8 cellular contexts compared by ENCODE assay signal in the genomic region with DNA sequence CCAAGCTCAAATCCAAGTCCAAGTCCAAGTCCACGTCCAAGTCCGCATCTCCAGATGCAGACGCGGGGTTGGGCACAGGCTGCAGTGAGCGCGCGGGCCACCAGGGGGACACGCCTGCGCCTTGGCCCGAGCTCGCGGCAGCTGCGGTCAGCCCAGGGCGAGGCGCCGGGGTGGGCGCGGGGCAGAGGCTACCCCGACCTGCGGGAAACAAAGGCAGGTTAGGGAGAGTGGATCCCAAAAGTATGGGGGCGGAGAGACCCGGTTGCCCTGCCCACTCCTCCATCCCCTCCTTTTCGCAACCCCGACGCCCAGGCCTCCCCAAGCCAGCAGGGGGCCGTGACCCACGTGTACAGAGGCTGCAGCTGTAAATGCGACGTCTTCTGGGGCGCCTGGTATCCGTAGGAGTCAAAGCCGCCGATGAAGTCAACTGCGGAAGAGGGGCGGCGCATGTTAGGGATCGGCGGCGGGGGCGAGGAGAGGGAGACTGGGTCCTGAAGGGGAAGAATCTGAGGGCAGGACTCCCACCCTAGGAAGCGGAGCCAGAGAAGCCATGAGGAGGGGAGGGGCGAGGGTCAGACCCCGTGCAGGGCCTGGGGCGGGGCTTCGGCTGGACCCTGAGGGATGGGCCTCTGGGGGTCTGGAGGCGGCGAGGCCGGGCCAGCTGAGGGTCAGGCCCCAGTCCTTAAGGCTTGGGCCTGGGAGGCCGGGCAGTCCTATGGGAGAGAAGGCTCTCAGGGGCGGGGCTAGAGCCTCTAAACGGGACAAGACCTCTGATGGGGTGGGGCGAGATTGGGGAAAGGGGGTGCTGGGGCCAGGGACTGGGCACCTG. TPM values are rescaled to one million over a fixed set of nuclear protein-coding genes. Genes with fewer than 3 reads are reported as not detected.
DNase-seq lines count a peak whose midpoint lies in the region; ATAC-seq and TF ChIP-seq lines count a peak whose summit lies in the region.

No MANE protein-coding gene starts in this region.

- no peak overlapping the region for H3K4me3 ChIP-seq in GM12865 (ENCODE audit: low read depth, low read length)
- peak overlapping the region in 1 of 2 donors; percentile 4 for H3K4me3 ChIP-seq in tibial artery

- no peaks in the 10 kb centered on the region for H3K9me3 ChIP-seq in tibial artery

- peaks cover 0 to 14% (median 10%) of the 10 kb centered on the region in 4 donors for H3K4me1 ChIP-seq in tibial artery

- no peak overlapping the region for H3K27ac ChIP-seq in tibial artery

- DNase-seq in GM12865 (ENCODE audit: low read depth): peak; percentile 58
- peak; percentile 69 for DNase-seq in NCI-H1105 (lab: John Stamatoyannopoulos, UW)
- peak; percentile 18 to 45 (median 37) for DNase-seq in activated CD8-positive, alpha-beta memory T cell treated with anti-CD3 and anti-CD28 coated beads for 48 hours (ENCODE audit: low read depth in 2 of 3, low spot score in 2 of 3)
- DNase-seq in fibroblast of gingiva (ENCODE audit: low read depth): peak; percentile 32
- peak; percentile 49 for DNase-seq in natural killer cell
- peak in 1 of 2 donors; percentile 23 for DNase-seq in tibial artery
- DNase-seq in GOT3 (lab: John Stamatoyannopoulos, UW): no peak

- H3K4me3 Mint-ChIP-seq in natural killer cell: peak overlapping the region; percentile 42

- intact Hi-C loops in natural killer cell (cut with micrococcal nuclease) (loop anchor here (2.0 kb wide), 1 partner anchor 367 kb away; no protein-coding TSS in a partner anchor), tibial artery (cut with DNase I; ENCODE audit: low total_unique reads) (no loop called here)

- TF ChIP-seq CTCF in GM12865 (IDR thresholded peaks at IDR 0.05; ENCODE audit: insufficient read depth, low read depth, low read length, missing control alignments) (peak; percentile 80), natural killer cell (IDR thresholded peaks at IDR 0.05) (peak; percentile 68), tibial artery (IDR thresholded peaks at IDR 0.05) (peak; percentile 42 to 46)

- no peaks in the 10 kb centered on the region for H3K36me3 ChIP-seq in tibial artery

- peaks cover 0 to 51% of the 10 kb centered on the region in 2 donors for H3K27me3 ChIP-seq in tibial artery

- ATAC-seq in natural killer cell (peak; percentile 46 to 77 (median 74)), GM19351 (IDR thresholded peaks at IDR 0.05; ENCODE audit: unreplicated experiment) (no peak)

- peaks cover 23 to 29% of the 10 kb centered on the region in 2 donors for H3K27me3 Mint-ChIP-seq in natural killer cell (ENCODE audit: low read depth in 2 of 2)

- H3K27ac Mint-ChIP-seq in natural killer cell: no peak overlapping the region

- no peaks in the 10 kb centered on the region for H3K9me3 Mint-ChIP-seq in natural killer cell

- no peaks in the 10 kb centered on the region for H3K36me3 Mint-ChIP-seq in natural killer cell

- H3K4me1 Mint-ChIP-seq in natural killer cell: peaks cover 0 to 9% of the 10 kb centered on the region in 2 donors

RNA-seq across cellular contexts. Expression of gene NKAIN1, which starts 58.0 kb away (rescaled TPM):
- not detected for total RNA-seq in natural killer cell
